ENCODE assay signal across 1 cellular context in genomic region chr20:2575682-2576081, GRCh38.
TF ChIP-seq lines count a peak whose summit lies in the region.

No MANE protein-coding gene starts in this region.

TF ChIP-seq in A549, 52 proteins besides CTCF, POLR2A, EP300 and RAD21 (continued from another document):
- TF ChIP-seq, protein P1, sequence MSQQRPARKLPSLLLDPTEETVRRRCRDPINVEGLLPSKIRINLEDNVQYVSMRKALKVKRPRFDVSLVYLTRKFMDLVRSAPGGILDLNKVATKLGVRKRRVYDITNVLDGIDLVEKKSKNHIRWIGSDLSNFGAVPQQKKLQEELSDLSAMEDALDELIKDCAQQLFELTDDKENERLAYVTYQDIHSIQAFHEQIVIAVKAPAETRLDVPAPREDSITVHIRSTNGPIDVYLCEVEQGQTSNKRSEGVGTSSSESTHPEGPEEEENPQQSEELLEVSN (IDR thresholded peaks at IDR 0.05; ENCODE audit: borderline replicate concordance, low read depth) = no peak
- TF ChIP-seq PHF8 (IDR thresholded peaks at IDR 0.05; ENCODE audit: borderline replicate concordance, low read depth) (no peak), TFCP2L1 (CRISPR knock-in tag; IDR thresholded peaks at IDR 0.05) (no peak), MAFK (IDR thresholded peaks at IDR 0.05; ENCODE audit: partially characterized antibody) (no peak), CHD2 (IDR thresholded peaks at IDR 0.05; ENCODE audit: low read length, partially characterized antibody) (no peak), RARB (CRISPR knock-in tag; IDR thresholded peaks at IDR 0.05) (no peak), EHMT2 (IDR thresholded peaks at IDR 0.05; ENCODE audit: low read depth) (no peak), ZFP36 (IDR thresholded peaks at IDR 0.05; ENCODE audit: borderline replicate concordance, partially characterized antibody) (no peak), BHLHE40 (IDR thresholded peaks at IDR 0.05; ENCODE audit: low read depth, low read length) (no peak), CEBPB (IDR thresholded peaks at IDR 0.05) (no peak), FOSB (CRISPR knock-in tag; IDR thresholded peaks at IDR 0.05) (no peak)
